24 cellular contexts compared by ENCODE assay signal in genomic region chr1:181239086-181239485, GRCh38.
A peak's percentile ranks its signal among the peaks of the same experiment; 100 is the strongest.
DNase-seq lines count a peak whose midpoint lies in the region; ATAC-seq, FAIRE-seq and TF ChIP-seq lines count a peak whose summit lies in the region.
"Had no signal": no experiment of that assay in that cellular context is flagged by ENCODE, and none has a peak within 500 bp of the region (broad histone marks: within the 10 kb centered on the region; RNA-seq: fewer than 3 reads in every experiment).

No MANE protein-coding gene starts in this region.

- no peak overlapping the region for H3K27ac Mint-ChIP-seq in chondrocyte (ENCODE audit: unreplicated experiment)
- H3K27ac Mint-ChIP-seq: B cell; CD4-positive, alpha-beta T cell; CD8-positive, alpha-beta T cell had no signal

- H3K9me3 ChIP-seq in RWPE2 (ENCODE audit: severe bottlenecking) (no peaks in the 10 kb centered on the region), keratinocyte (ENCODE audit: control insufficient read depth, low read depth, low read length) (no peaks in the 10 kb centered on the region), right atrium auricular region (no peaks in the 10 kb centered on the region)
- H3K9me3 ChIP-seq: Caco-2 had no signal

- no peak overlapping the region for H3K27ac ChIP-seq in RWPE2 (ENCODE audit: poor library complexity, severe bottlenecking)
- no peak overlapping the region for H3K27ac ChIP-seq in keratinocyte (ENCODE audit: control insufficient read depth, insufficient read depth, low read length)
- no peak overlapping the region for H3K27ac ChIP-seq in right atrium auricular region
- H3K27ac ChIP-seq: BLaER1 treated with 17β-estradiol and CSF1 and Interleukin-3, amounts not matched to agents 10 nM and 100 nM; C4-2B had no signal

- H3K79me2 ChIP-seq in keratinocyte (ENCODE audit: control insufficient read depth, insufficient read depth, low read length), result no peaks in the 10 kb centered on the region

- H3K4me3 Mint-ChIP-seq in chondrocyte (ENCODE audit: unreplicated experiment), result no peak overlapping the region
- H3K4me3 Mint-ChIP-seq: B cell; CD4-positive, alpha-beta T cell; CD8-positive, alpha-beta T cell had no signal

- FAIRE-seq in keratinocyte (lab: Jason Lieb, UNC), result peak; percentile 20
- FAIRE-seq: A204.1, D721Med, G401.6, GM12891, GM19239 had no signal

- no peak overlapping the region for H3K9ac ChIP-seq in keratinocyte (ENCODE audit: control insufficient read depth, extremely low read depth, insufficient read depth, low read length)
- H3K9ac ChIP-seq: BLaER1 treated with 17β-estradiol and CSF1 and Interleukin-3, amounts not matched to agents 10 nM and 100 nM had no signal

- peaks cover 9% of the 10 kb centered on the region for H3K27me3 Mint-ChIP-seq in chondrocyte (ENCODE audit: low read depth)
- H3K27me3 Mint-ChIP-seq: CD4-positive, alpha-beta T cell had no signal

- no peaks in the 10 kb centered on the region for H3K9me1 ChIP-seq in keratinocyte (ENCODE audit: control insufficient read depth, extremely low read depth, insufficient read depth, low read length)

- H3K9me3 Mint-ChIP-seq in chondrocyte (ENCODE audit: low read depth), result peaks cover 3% of the 10 kb centered on the region
- H3K9me3 Mint-ChIP-seq: CD4-positive, alpha-beta T cell; CD8-positive, alpha-beta T cell had no signal

- no peak overlapping the region for H2AFZ ChIP-seq in keratinocyte (ENCODE audit: control insufficient read depth, low read length)

- no peak overlapping the region for H3K4me2 ChIP-seq in keratinocyte (ENCODE audit: control insufficient read depth, extremely low read depth, insufficient read depth, low read depth, low read length)
- H3K4me2 ChIP-seq: BLaER1 treated with 17β-estradiol and CSF1 and Interleukin-3, amounts not matched to agents 10 nM and 100 nM had no signal

- H3K4me3 ChIP-seq in RWPE2 (ENCODE audit: severe bottlenecking), result no peak overlapping the region
- H3K4me3 ChIP-seq in epithelial cell of esophagus (ENCODE audit: low read length), result no peak overlapping the region
- H3K4me3 ChIP-seq in keratinocyte (ENCODE audit: control insufficient read depth in 2 of 3, extremely low read depth in 1 of 3, insufficient read depth in 2 of 3, low read depth in 1 of 3, low read length in 3 of 3), result no peak overlapping the region
- H3K4me3 ChIP-seq in right atrium auricular region, result no peak overlapping the region
- H3K4me3 ChIP-seq: BLaER1 treated with 17β-estradiol and CSF1 and Interleukin-3, amounts not matched to agents 10 nM and 100 nM had no signal

- dilution Hi-C loops in keratinocyte (cut with MboI; ENCODE audit: extremely low pct_ligation_motif_present, low sequenced_read_pairs), result no loop called here

- H3K27me3 ChIP-seq in RWPE2 (ENCODE audit: insufficient read depth, poor library complexity, severe bottlenecking) (no peaks in the 10 kb centered on the region), keratinocyte (ENCODE audit: control insufficient read depth, extremely low read depth, insufficient read depth, low read length) (peaks cover 4% of the 10 kb centered on the region), right atrium auricular region (no peaks in the 10 kb centered on the region)
- H3K27me3 ChIP-seq: BLaER1 treated with 17β-estradiol and CSF1 and Interleukin-3, amounts not matched to agents 10 nM and 100 nM had no signal

- H3K36me3 ChIP-seq in RWPE2 (ENCODE audit: low read depth), result no peaks in the 10 kb centered on the region
- H3K36me3 ChIP-seq in keratinocyte (ENCODE audit: control insufficient read depth in 2 of 2, extremely low read depth in 1 of 2, insufficient read depth in 2 of 2, low read length in 2 of 2), result no peaks in the 10 kb centered on the region
- H3K36me3 ChIP-seq in right atrium auricular region, result no peaks in the 10 kb centered on the region
- H3K36me3 ChIP-seq: BLaER1 treated with 17β-estradiol and CSF1 and Interleukin-3, amounts not matched to agents 10 nM and 100 nM had no signal

- TF ChIP-seq CTCF in RWPE2 (IDR thresholded peaks at IDR 0.05; ENCODE audit: poor library complexity, severe bottlenecking), result no peak
- TF ChIP-seq CTCF in epithelial cell of esophagus (IDR thresholded peaks at IDR 0.05; ENCODE audit: insufficient read depth, low read depth, low read length, missing control alignments), result no peak
- no peak for TF ChIP-seq CTCF in keratinocyte (optimal IDR thresholded peaks at IDR 0.05 in 1 of 3, IDR thresholded peaks at IDR 0.05 in 1 of 3, conservative IDR thresholded peaks at IDR 0.05 in 1 of 3; ENCODE audit: extremely low read depth in 1 of 3, insufficient read depth in 2 of 3, low read length in 3 of 3)
- TF ChIP-seq CTCF in right atrium auricular region (IDR thresholded peaks at IDR 0.05), result no peak
- TF ChIP-seq CTCF in chondrocyte (IDR thresholded peaks at IDR 0.05), result no peak

- peak; percentile 28 for DNase-seq in NCI-H69 (lab: John Stamatoyannopoulos, UW)
- DNase-seq in RWPE2 (ENCODE audit: low spot score), result no peak
- peak; percentile 22 for DNase-seq in epithelial cell of esophagus (ENCODE audit: low read depth)
- DNase-seq in keratinocyte (ENCODE audit: low read depth, low spot score), result no peak
- no peak for DNase-seq in right atrium auricular region (ENCODE audit: low spot score)
- no peak for DNase-seq in chondrocyte (ENCODE audit: low spot score)
- DNase-seq: 8988T; ACHN; AML-193; Caco-2; Calu3; CD4-positive, alpha-beta T cell; CD8-positive, alpha-beta T cell; DMS79 treated with DMSO at 0.1 percent for 48 hours; GF-D8 had no signal

- H3K4me1 ChIP-seq in RWPE2 (ENCODE audit: insufficient read depth, poor library complexity, severe bottlenecking) (no peaks in the 10 kb centered on the region), keratinocyte (ENCODE audit: control insufficient read depth, extremely low read depth, insufficient read depth, low read length) (no peaks in the 10 kb centered on the region), right atrium auricular region (no peaks in the 10 kb centered on the region)
- H3K4me1 ChIP-seq: BLaER1 treated with 17β-estradiol and CSF1 and Interleukin-3, amounts not matched to agents 10 nM and 100 nM; Caco-2 had no signal

- no peaks in the 10 kb centered on the region for H3K36me3 Mint-ChIP-seq in chondrocyte (ENCODE audit: low read depth)
- H3K36me3 Mint-ChIP-seq: CD8-positive, alpha-beta T cell had no signal

- no peaks in the 10 kb centered on the region for H3K4me1 Mint-ChIP-seq in chondrocyte (ENCODE audit: low read depth)
- H3K4me1 Mint-ChIP-seq: B cell had no signal

- H4K20me1 ChIP-seq in keratinocyte (ENCODE audit: control insufficient read depth, extremely low read depth, insufficient read depth, low read length), result no peaks in the 10 kb centered on the region
- H4K20me1 ChIP-seq: BLaER1 treated with 17β-estradiol and CSF1 and Interleukin-3, amounts not matched to agents 10 nM and 100 nM had no signal

- ATAC-seq in RWPE2 (ENCODE audit: low read depth) (0 out of 3 replicates have a peak, but pooled peaks have one; percentile 33), GM21825 (IDR thresholded peaks at IDR 0.05; ENCODE audit: unreplicated experiment) (no peak)
- ATAC-seq: CD8-positive, alpha-beta T cell had no signal

Comparison
In these comparisons a context has a peak if more than half of its experiments do, and no peak if none do; other contexts are left out.
1. DNase-seq: peak in NCI-H69 (single experiment) and epithelial cell of esophagus (single experiment); none in RWPE2 (single experiment), keratinocyte (single experiment), right atrium auricular region (single experiment) and chondrocyte (single experiment).